In the genomic region with DNA sequence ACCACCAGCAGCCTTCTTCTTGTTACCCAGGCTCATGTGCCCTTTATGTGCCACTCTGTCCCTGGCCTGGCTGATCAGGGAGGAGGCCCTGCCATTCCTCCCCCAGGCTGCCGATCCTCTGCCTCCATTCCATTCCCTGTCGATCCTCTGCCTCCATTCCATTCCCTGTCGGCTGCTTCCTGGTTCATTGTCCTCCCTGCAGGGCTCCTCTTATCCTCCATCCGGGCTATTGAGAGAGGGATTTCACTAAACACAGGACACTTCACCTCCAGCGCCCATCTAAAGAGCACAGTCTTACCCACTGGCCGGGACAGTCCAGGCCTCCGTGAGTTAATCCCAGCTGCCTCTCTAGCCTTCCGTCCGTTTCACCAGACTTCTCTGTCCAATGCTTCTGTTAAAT, we compare ENCODE assay signal across 27 cellular contexts. TPM values are rescaled to one million over a fixed set of nuclear protein-coding genes. Genes with fewer than 3 reads are reported as not detected.
"Had no signal": no experiment of that assay in that cellular context is flagged by ENCODE, and none has a peak within 500 bp of the region (broad histone marks: within the 10 kb centered on the region; RNA-seq: fewer than 3 reads in every experiment).

No MANE protein-coding gene starts in this region.

- H3K27ac Mint-ChIP-seq: memory B cell; natural killer cell treated with Interleukin-12 subunit alpha and Interleukin-12 subunit beta and Interleukin-15 and Interleukin-18, amount 100 ng/mL, for 72 hours; stimulated activated memory B cell treated with anti-CD40 and anti-IgM and Interleukin-4, amounts not matched to agents 10 μg/mL and 1 μg/mL and 100 μg/mL, for 72 hours; stimulated activated naive CD8-positive, alpha-beta T cell treated with anti-CD3 and anti-CD28 coated beads, Interleukin-15, Interleukin-2, amounts not matched to agents 100 ng/mL and 50 ng/mL, for 24 hours had no signal

- H3K36me3 Mint-ChIP-seq: memory B cell; natural killer cell treated with Interleukin-12 subunit alpha and Interleukin-12 subunit beta and Interleukin-15 and Interleukin-18, amount 100 ng/mL, for 72 hours; stimulated activated memory B cell treated with anti-CD40 and anti-IgM and Interleukin-4, amounts not matched to agents 10 μg/mL and 1 μg/mL and 100 μg/mL, for 72 hours had no signal

- H3K9me3 Mint-ChIP-seq: memory B cell; natural killer cell treated with Interleukin-12 subunit alpha and Interleukin-12 subunit beta and Interleukin-15 and Interleukin-18, amount 100 ng/mL, for 72 hours; stimulated activated memory B cell treated with anti-CD40 and anti-IgM and Interleukin-4, amounts not matched to agents 10 μg/mL and 1 μg/mL and 100 μg/mL, for 72 hours; stimulated activated naive CD8-positive, alpha-beta T cell treated with anti-CD3 and anti-CD28 coated beads, Interleukin-15, Interleukin-2, amounts not matched to agents 100 ng/mL and 50 ng/mL, for 24 hours had no signal

- H3K27me3 ChIP-seq: colonic mucosa, left lung, ovary, upper lobe of right lung had no signal

- DNase-seq: caudate nucleus; colonic mucosa; dermis blood vessel endothelial cell; erythroblast; heart left ventricle; hypothalamus; islet precursor cell; left lung; lower lobe of right lung; midbrain; ovary; right cardiac atrium; stimulated activated CD4-positive, alpha-beta T cell treated with anti-CD3 and anti-CD28 coated beads, Interleukin-15, amount 100 ng/mL, for 24 hours; stimulated activated CD4-positive, alpha-beta T cell treated with anti-CD3 and anti-CD28 coated beads, Interleukin-1b, Interleukin-23, amount 100 ng/mL, for 48 hours; stimulated activated CD4-positive, alpha-beta T cell treated with anti-CD3 and anti-CD28 coated beads, Interleukin-4, amount 100 ng/mL, for 24 hours; tibial artery; upper lobe of right lung had no signal

- H3K27ac ChIP-seq: colonic mucosa, heart left ventricle, left lung, lower lobe of right lung, ovary, tibial artery, upper lobe of right lung had no signal

- H3K9me3 ChIP-seq: colonic mucosa, heart left ventricle, left lung, lower lobe of right lung, ovary, tibial artery, upper lobe of right lung had no signal

- H3K36me3 ChIP-seq: colonic mucosa, heart left ventricle, left lung, lower lobe of right lung, ovary, tibial artery, upper lobe of right lung had no signal

- H3K4me1 Mint-ChIP-seq: memory B cell had no signal

- H3K4me3 ChIP-seq: colonic mucosa, heart left ventricle, left lung, lower lobe of right lung, ovary, tibial artery, upper lobe of right lung had no signal

- H3K4me3 Mint-ChIP-seq: memory B cell; natural killer cell treated with Interleukin-12 subunit alpha and Interleukin-12 subunit beta and Interleukin-15 and Interleukin-18, amount 100 ng/mL, for 72 hours; stimulated activated memory B cell treated with anti-CD40 and anti-IgM and Interleukin-4, amounts not matched to agents 10 μg/mL and 1 μg/mL and 100 μg/mL, for 72 hours; stimulated activated naive CD8-positive, alpha-beta T cell treated with anti-CD3 and anti-CD28 coated beads, Interleukin-15, Interleukin-2, amounts not matched to agents 100 ng/mL and 50 ng/mL, for 24 hours had no signal

- ATAC-seq: heart left ventricle; left lung; lower lobe of right lung; stimulated activated memory B cell treated with anti-CD40 and anti-IgM and Interleukin-4, amounts not matched to agents 10 μg/mL and 1 μg/mL and 100 μg/mL, for 72 hours; upper lobe of right lung had no signal

- H3K4me1 ChIP-seq: colonic mucosa, heart left ventricle, left lung, lower lobe of right lung, tibial artery, upper lobe of right lung had no signal

RNA-seq across cellular contexts. Expression of a gene that starts 7.7 kb away (rescaled TPM):
- total RNA-seq: cerebellum; colonic mucosa; dermis blood vessel endothelial cell; endothelial cell of umbilical vein; glomerular endothelial cell; heart left ventricle; left lung; lower lobe of right lung; natural killer cell treated with Interleukin-12 subunit alpha and Interleukin-12 subunit beta and Interleukin-15 and Interleukin-18, amount 100 ng/mL, for 72 hours; ovary; posterior vena cava; right cardiac atrium; upper lobe of right lung had no signal

RNA-seq across cellular contexts. Expression of a gene that starts 26.1 kb away (rescaled TPM):
- total RNA-seq: cerebellum; dermis blood vessel endothelial cell; endothelial cell of umbilical vein; frontal cortex; glomerular endothelial cell; heart left ventricle; left lung; lower lobe of right lung; natural killer cell treated with Interleukin-12 subunit alpha and Interleukin-12 subunit beta and Interleukin-15 and Interleukin-18, amount 100 ng/mL, for 72 hours; posterior vena cava; right cardiac atrium; temporal lobe; upper lobe of right lung had no signal
